In the genomic region with DNA sequence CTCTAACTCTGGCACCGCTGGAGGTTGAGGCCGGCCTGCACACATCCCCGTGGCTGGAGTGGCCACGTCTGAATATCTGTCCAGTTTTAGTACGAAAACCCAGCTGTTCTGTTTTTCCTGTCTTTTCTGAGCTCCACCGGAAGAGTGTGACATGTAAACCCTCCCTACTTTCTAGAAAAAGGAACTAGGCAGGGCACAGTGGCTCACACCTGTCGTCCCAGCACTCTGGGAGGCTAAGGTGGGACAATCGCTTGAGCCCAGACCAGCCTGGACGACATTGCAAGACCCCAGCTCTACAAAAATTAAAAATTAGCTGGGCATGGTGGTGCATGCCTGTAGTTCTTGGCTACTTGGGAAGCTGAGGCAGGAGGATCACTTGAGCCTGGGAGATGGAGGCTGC, we compare ENCODE assay signal across 1 cellular context.
A peak's percentile ranks its signal among the peaks of the same experiment; 100 is the strongest.
TF ChIP-seq lines count a peak whose summit lies in the region.

No MANE protein-coding gene starts in this region.

TF ChIP-seq in GM12878, 131 proteins besides CTCF, POLR2A, EP300 and RAD21:
- TF ChIP-seq, protein P1, sequence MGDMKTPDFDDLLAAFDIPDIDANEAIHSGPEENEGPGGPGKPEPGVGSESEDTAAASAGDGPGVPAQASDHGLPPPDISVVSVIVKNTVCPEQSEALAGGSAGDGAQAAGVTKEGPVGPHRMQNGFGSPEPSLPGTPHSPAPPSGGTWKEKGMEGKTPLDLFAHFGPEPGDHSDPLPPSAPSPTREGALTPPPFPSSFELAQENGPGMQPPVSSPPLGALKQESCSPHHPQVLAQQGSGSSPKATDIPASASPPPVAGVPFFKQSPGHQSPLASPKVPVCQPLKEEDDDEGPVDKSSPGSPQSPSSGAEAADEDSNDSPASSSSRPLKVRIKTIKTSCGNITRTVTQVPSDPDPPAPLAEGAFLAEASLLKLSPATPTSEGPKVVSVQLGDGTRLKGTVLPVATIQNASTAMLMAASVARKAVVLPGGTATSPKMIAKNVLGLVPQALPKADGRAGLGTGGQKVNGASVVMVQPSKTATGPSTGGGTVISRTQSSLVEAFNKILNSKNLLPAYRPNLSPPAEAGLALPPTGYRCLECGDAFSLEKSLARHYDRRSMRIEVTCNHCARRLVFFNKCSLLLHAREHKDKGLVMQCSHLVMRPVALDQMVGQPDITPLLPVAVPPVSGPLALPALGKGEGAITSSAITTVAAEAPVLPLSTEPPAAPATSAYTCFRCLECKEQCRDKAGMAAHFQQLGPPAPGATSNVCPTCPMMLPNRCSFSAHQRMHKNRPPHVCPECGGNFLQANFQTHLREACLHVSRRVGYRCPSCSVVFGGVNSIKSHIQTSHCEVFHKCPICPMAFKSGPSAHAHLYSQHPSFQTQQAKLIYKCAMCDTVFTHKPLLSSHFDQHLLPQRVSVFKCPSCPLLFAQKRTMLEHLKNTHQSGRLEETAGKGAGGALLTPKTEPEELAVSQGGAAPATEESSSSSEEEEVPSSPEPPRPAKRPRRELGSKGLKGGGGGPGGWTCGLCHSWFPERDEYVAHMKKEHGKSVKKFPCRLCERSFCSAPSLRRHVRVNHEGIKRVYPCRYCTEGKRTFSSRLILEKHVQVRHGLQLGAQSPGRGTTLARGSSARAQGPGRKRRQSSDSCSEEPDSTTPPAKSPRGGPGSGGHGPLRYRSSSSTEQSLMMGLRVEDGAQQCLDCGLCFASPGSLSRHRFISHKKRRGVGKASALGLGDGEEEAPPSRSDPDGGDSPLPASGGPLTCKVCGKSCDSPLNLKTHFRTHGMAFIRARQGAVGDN (IDR thresholded peaks at IDR 0.05): no peak
- TF ChIP-seq, protein P2, sequence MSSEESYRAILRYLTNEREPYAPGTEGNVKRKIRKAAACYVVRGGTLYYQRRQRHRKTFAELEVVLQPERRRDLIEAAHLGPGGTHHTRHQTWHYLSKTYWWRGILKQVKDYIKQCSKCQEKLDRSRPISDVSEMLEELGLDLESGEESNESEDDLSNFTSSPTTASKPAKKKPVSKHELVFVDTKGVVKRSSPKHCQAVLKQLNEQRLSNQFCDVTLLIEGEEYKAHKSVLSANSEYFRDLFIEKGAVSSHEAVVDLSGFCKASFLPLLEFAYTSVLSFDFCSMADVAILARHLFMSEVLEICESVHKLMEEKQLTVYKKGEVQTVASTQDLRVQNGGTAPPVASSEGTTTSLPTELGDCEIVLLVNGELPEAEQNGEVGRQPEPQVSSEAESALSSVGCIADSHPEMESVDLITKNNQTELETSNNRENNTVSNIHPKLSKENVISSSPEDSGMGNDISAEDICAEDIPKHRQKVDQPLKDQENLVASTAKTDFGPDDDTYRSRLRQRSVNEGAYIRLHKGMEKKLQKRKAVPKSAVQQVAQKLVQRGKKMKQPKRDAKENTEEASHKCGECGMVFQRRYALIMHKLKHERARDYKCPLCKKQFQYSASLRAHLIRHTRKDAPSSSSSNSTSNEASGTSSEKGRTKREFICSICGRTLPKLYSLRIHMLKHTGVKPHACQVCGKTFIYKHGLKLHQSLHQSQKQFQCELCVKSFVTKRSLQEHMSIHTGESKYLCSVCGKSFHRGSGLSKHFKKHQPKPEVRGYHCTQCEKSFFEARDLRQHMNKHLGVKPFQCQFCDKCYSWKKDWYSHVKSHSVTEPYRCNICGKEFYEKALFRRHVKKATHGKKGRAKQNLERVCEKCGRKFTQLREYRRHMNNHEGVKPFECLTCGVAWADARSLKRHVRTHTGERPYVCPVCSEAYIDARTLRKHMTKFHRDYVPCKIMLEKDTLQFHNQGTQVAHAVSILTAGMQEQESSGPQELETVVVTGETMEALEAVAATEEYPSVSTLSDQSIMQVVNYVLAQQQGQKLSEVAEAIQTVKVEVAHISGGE (CRISPR knock-in tag; IDR thresholded peaks at IDR 0.05): peak; percentile 68
- no peak for TF ChIP-seq SIX5 (IDR thresholded peaks at IDR 0.05; ENCODE audit: low read depth, low read length, severe bottlenecking)
- TF ChIP-seq ESRRA (IDR thresholded peaks at IDR 0.05; ENCODE audit: low read length): no peak
- no peak for TF ChIP-seq BHLHE40 (IDR thresholded peaks at IDR 0.05; ENCODE audit: borderline replicate concordance in 1 of 2, low read depth in 2 of 2, low read length in 1 of 2)
- no peak for TF ChIP-seq CHD4 (IDR thresholded peaks at IDR 0.05)
